9 cellular contexts compared by ENCODE assay signal in the genomic region with DNA sequence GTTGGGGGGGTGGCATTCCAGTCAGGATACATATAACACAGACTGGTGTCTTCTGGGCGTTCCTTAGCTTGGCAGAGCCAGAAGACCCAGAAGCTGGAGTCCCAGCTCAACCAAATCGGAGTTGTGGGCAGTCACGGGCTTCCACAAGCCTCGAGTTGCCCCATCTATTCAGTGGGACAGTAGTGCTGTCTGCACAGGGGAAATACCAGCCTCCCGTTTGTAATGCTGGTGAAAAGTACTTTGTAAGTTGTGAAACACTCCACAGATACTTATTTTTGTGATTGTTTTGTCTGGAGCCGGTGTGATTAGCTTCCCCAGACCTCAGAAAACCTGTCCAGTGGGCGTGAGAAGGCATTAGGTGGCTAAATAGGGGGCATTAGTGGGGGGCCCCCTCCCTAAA. TPM values are rescaled to one million over a fixed set of nuclear protein-coding genes. Genes with fewer than 3 reads are reported as not detected.
A peak's percentile ranks its signal among the peaks of the same experiment; 100 is the strongest.
DNase-seq lines count a peak whose midpoint lies in the region; FAIRE-seq and TF ChIP-seq lines count a peak whose summit lies in the region.
"Had no signal": no experiment of that assay in that cellular context is flagged by ENCODE, and none has a peak within 500 bp of the region (broad histone marks: within the 10 kb centered on the region; RNA-seq: fewer than 3 reads in every experiment).

No MANE protein-coding gene starts in this region.

- peak overlapping the region; percentile 9; the same call in 1 of the 2 replicates for H2AFZ ChIP-seq in OCI-LY3 (ENCODE audit: low read depth, low read length)

- no peaks in the 10 kb centered on the region for H3K27me3 Mint-ChIP-seq in activated T-cell treated with anti-CD3 and anti-CD28 coated beads, Interleukin-2, amount 50 U/mL, for 24 hours
- peaks cover 4% of the 10 kb centered on the region for H3K27me3 Mint-ChIP-seq in glutamatergic neuron (ENCODE audit: unreplicated experiment)

- TF ChIP-seq CTCF in OCI-LY3 (IDR thresholded peaks at IDR 0.05; ENCODE audit: low read depth, low read length) (no peak), glutamatergic neuron (IDR thresholded peaks at IDR 0.05; ENCODE audit: partially characterized antibody, unreplicated experiment) (no peak), testis (IDR thresholded peaks at IDR 0.05) (no peak)

- no peaks in the 10 kb centered on the region for H3K27me3 ChIP-seq in OCI-LY3 (ENCODE audit: low read depth, low read length)
- H3K27me3 ChIP-seq in testis, result no peaks in the 10 kb centered on the region

- intact Hi-C loops in testis (cut with DNase I; ENCODE audit: low total_unique reads), result no loop called here

- peak overlapping the region; percentile 77 for H3K4me3 Mint-ChIP-seq in activated T-cell treated with anti-CD3 and anti-CD28 coated beads, Interleukin-2, amount 50 U/mL, for 24 hours
- no peak overlapping the region for H3K4me3 Mint-ChIP-seq in glutamatergic neuron (ENCODE audit: unreplicated experiment)

- H3K4me1 Mint-ChIP-seq in activated T-cell treated with anti-CD3 and anti-CD28 coated beads, Interleukin-2, amount 50 U/mL, for 24 hours (ENCODE audit: low read depth), result peaks cover 82% of the 10 kb centered on the region
- peaks cover 28% of the 10 kb centered on the region for H3K4me1 Mint-ChIP-seq in glutamatergic neuron (ENCODE audit: low read depth, unreplicated experiment)

- peaks cover 51% of the 10 kb centered on the region for H3K79me2 ChIP-seq in OCI-LY3 (ENCODE audit: low read length)

- H3K27ac Mint-ChIP-seq in activated T-cell treated with anti-CD3 and anti-CD28 coated beads, Interleukin-2, amount 50 U/mL, for 24 hours, result peak overlapping the region; percentile 96
- H3K27ac Mint-ChIP-seq in glutamatergic neuron (ENCODE audit: unreplicated experiment), result peak overlapping the region; percentile 55

- peak overlapping the region; percentile 43 for H3K27ac ChIP-seq in OCI-LY3 (ENCODE audit: low read length)
- peak overlapping the region; percentile 12 to 14 for H3K27ac ChIP-seq in testis

- H3K36me3 ChIP-seq in OCI-LY3 (replicated peaks; ENCODE audit: low read depth, low read length) (peaks cover 3% of the 10 kb centered on the region), testis (ENCODE audit: low read depth, missing control alignments) (no peaks in the 10 kb centered on the region)

- H3K9me3 Mint-ChIP-seq in activated T-cell treated with anti-CD3 and anti-CD28 coated beads, Interleukin-2, amount 50 U/mL, for 24 hours, result no peaks in the 10 kb centered on the region
- peaks cover 1% of the 10 kb centered on the region for H3K9me3 Mint-ChIP-seq in glutamatergic neuron (ENCODE audit: unreplicated experiment)

- H3K9ac ChIP-seq in OCI-LY3 (ENCODE audit: low read length), result peak overlapping the region; percentile 68

- H3K4me1 ChIP-seq in OCI-LY3 (ENCODE audit: low read length), result peaks cover 14% of the 10 kb centered on the region
- peaks cover 14% of the 10 kb centered on the region for H3K4me1 ChIP-seq in testis

- TF ChIP-seq POLR2A in testis (IDR thresholded peaks at IDR 0.05) (no peak), GM12892 (IDR thresholded peaks at IDR 0.05; ENCODE audit: low read depth, low read length) (no peak)

- peak overlapping the region; percentile 96 for H3K4me2 ChIP-seq in OCI-LY3 (ENCODE audit: low read length)

- H4K20me1 ChIP-seq in OCI-LY3 (ENCODE audit: insufficient read depth, low read length), result peaks cover 9% of the 10 kb centered on the region

- no peak for FAIRE-seq in GM12892 (lab: Jason Lieb, UNC)

- 69 to 72% methylated on average over 6 to 7 of the region's 7 CpGs for WGBS in testis, 2 donors

- no peaks in the 10 kb centered on the region for H3K9me3 ChIP-seq in OCI-LY3 (ENCODE audit: insufficient read depth, low read length)
- no peaks in the 10 kb centered on the region for H3K9me3 ChIP-seq in testis

- peaks cover 44% of the 10 kb centered on the region for H3K36me3 Mint-ChIP-seq in activated T-cell treated with anti-CD3 and anti-CD28 coated beads, Interleukin-2, amount 50 U/mL, for 24 hours (ENCODE audit: low read depth)
- no peaks in the 10 kb centered on the region for H3K36me3 Mint-ChIP-seq in glutamatergic neuron (ENCODE audit: unreplicated experiment)

- H3K4me3 ChIP-seq in OCI-LY3 (ENCODE audit: low read length), result peak overlapping the region; percentile 76
- H3K4me3 ChIP-seq in testis, result no peak overlapping the region

- DNase-seq in activated T-cell treated with anti-CD3 and anti-CD28 coated beads, Interleukin-2, amount 50 U/mL, for 24 hours, result no peak
- DNase-seq in activated T-cell treated with anti-CD3 and anti-CD28 coated beads, Interleukin-2, amount 50 U/mL, for 48 hours, result no peak
- DNase-seq in glutamatergic neuron (no peak), testis (no peak), mucosa of gallbladder (ENCODE audit: low spot score) (no peak), activated gamma-delta T cell (lab: John Stamatoyannopoulos, UW) (no peak), GM12892 (ENCODE audit: insufficient read length) (no peak)

RNA-seq across cellular contexts. Expression of gene DGKZ, which starts 13.6 kb away (rescaled TPM):
- total RNA-seq in glutamatergic neuron (ENCODE audit: unreplicated experiment) (60.9 TPM), testis (100 to 1,000 TPM in 1 of 2 donors, 10 to 100 TPM in 1; 67.2 to 104 TPM), mucosa of gallbladder (83.8 TPM)
- polyA plus RNA-seq in testis (ENCODE audit: insufficient read depth, low read depth, low replicate concordance), result 33.8 TPM
- 11.6 TPM for polyA plus RNA-seq in GM12892 (2012; ENCODE audit: missing spikeins)

RNA-seq across cellular contexts. Expression of gene MDK, which starts 20.6 kb away (rescaled TPM):
- 846 TPM for total RNA-seq in glutamatergic neuron (ENCODE audit: unreplicated experiment)
- total RNA-seq in testis, result 10 to 100 TPM; 14.4 to 14.5 TPM
- 51.5 TPM for polyA plus RNA-seq in testis (ENCODE audit: insufficient read depth, low read depth, low replicate concordance)
- 106 TPM for total RNA-seq in mucosa of gallbladder
- polyA plus RNA-seq in GM12892 (2012; ENCODE audit: missing spikeins), result 6.6 TPM

RNA-seq across cellular contexts. Expression of gene CHRM4, which starts 30.7 kb away (rescaled TPM):
- total RNA-seq in glutamatergic neuron (ENCODE audit: unreplicated experiment), result 8.5 TPM
- 10 to 100 TPM in 1 of 2 donors, 1 to 10 TPM in 1; 7.2 to 19.5 TPM for total RNA-seq in testis
- polyA plus RNA-seq in testis (ENCODE audit: insufficient read depth, low read depth, low replicate concordance), result 13.5 TPM
- total RNA-seq in mucosa of gallbladder, result not detected
- polyA plus RNA-seq in GM12892 (2012; ENCODE audit: missing spikeins), result not detected
- total RNA-seq: NCI-H460 had no signal
